In genomic region chr15:65927545-65927944, GRCh38 we compare ENCODE assay signal across 1 cellular context.
TF ChIP-seq lines count a peak whose summit lies in the region.

No MANE protein-coding gene starts in this region.

TF ChIP-seq in IMR-90, 13 proteins besides CTCF, POLR2A, EP300 and RAD21 (continued from another document):
- TF ChIP-seq ELK1 (IDR thresholded peaks at IDR 0.05; ENCODE audit: borderline replicate concordance, low read depth, low read length): no peak
- TF ChIP-seq CHD1 (IDR thresholded peaks at IDR 0.05; ENCODE audit: low read depth, low read length): no peak
- TF ChIP-seq SMC3 (IDR thresholded peaks at IDR 0.05; ENCODE audit: low read depth, low read length): no peak
TF ChIP-seq in IMR-90: peak in this region for 0.
